Comparison of ENCODE assay signal across 11 cellular contexts in the genomic region with DNA sequence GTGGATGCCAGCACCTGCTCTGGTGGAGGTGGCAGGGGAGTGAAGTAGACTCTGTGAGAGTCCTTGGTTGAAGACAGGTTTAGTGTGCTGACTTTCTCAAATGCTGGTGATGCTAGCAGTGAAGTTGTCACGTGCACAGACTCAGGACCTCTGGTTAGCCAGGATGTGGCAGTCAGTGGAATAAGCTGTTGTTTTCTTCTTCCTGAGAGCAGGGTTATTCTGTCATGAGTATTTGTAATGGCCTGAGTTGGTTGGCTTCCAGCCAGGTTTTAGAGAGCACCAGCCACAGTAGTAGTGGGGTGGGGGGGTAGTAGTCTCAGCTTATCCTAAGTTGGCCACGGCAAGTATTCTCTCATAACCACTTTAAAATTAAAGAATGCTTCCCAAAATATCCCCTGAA.
DNase-seq lines count a peak whose midpoint lies in the region; ATAC-seq and TF ChIP-seq lines count a peak whose summit lies in the region.
"Had no signal": no experiment of that assay in that cellular context is flagged by ENCODE, and none has a peak within 500 bp of the region (broad histone marks: within the 10 kb centered on the region; RNA-seq: fewer than 3 reads in every experiment).

No MANE protein-coding gene starts in this region.

- H3K4me1 Mint-ChIP-seq in T-helper 2 cell treated with Interferon-gamma antibody and Interleukin-4, amounts not matched to agents 5 μg/mL and 100 μg/mL, for 36 hours (ENCODE audit: low read depth), result peaks cover 10% of the 10 kb centered on the region

- peak overlapping the region; percentile 36 for H3K4me3 Mint-ChIP-seq in T-helper 2 cell treated with Interferon-gamma antibody and Interleukin-4, amounts not matched to agents 5 μg/mL and 100 μg/mL, for 36 hours
- H3K4me3 Mint-ChIP-seq: brain had no signal

- no peaks in the 10 kb centered on the region for H3K36me3 ChIP-seq in HEK293 (ENCODE audit: control insufficient read depth in 2 of 2, insufficient read depth in 1 of 2, low read length in 2 of 2)
- H3K36me3 ChIP-seq: left ventricle myocardium inferior had no signal

- no peak overlapping the region for H3K4me3 ChIP-seq in HEK293 (ENCODE audit: low read depth, low read length)
- H3K4me3 ChIP-seq: left ventricle myocardium inferior had no signal

- H3K36me3 Mint-ChIP-seq in T-helper 2 cell treated with Interferon-gamma antibody and Interleukin-4, amounts not matched to agents 5 μg/mL and 100 μg/mL, for 36 hours (ENCODE audit: low read depth), result peaks cover 2% of the 10 kb centered on the region
- H3K36me3 Mint-ChIP-seq: brain had no signal

- peak overlapping the region; percentile 37 for H3K27ac Mint-ChIP-seq in T-helper 2 cell treated with Interferon-gamma antibody and Interleukin-4, amounts not matched to agents 5 μg/mL and 100 μg/mL, for 36 hours
- H3K27ac Mint-ChIP-seq: brain had no signal

- POLR2A ChIA-PET in HEK293 (lab: Yijun Ruan, JAX), result no interaction called here

- no peak for ATAC-seq in GM21825 (IDR thresholded peaks at IDR 0.05; ENCODE audit: unreplicated experiment)
- ATAC-seq in HG03460 (IDR thresholded peaks at IDR 0.05; ENCODE audit: unreplicated experiment), result no peak
- no peak for ATAC-seq in GM18498 (IDR thresholded peaks at IDR 0.05; ENCODE audit: unreplicated experiment)

- DNase-seq in NCI-H2107 (lab: John Stamatoyannopoulos, UW) (peak; percentile 5), NCI-H2107 treated with DMSO at 0.1 percent for 48 hours (lab: John Stamatoyannopoulos, UW; ENCODE audit: unreplicated experiment) (no peak), kidney tubule cell (ENCODE audit: low spot score) (peak; percentile 27)
- DNase-seq in T-helper 2 cell treated with Interferon-gamma antibody and Interleukin-4, amounts not matched to agents 5 μg/mL and 100 μg/mL, for 36 hours (ENCODE audit: low spot score), result no peak
- DNase-seq: left ventricle myocardium inferior had no signal

- H3K4me1 ChIP-seq in HEK293 (ENCODE audit: control insufficient read depth, insufficient read depth, low read length), result peaks cover 4% of the 10 kb centered on the region; the same call in 1 of the 2 replicates
- H3K4me1 ChIP-seq: parathyroid adenoma had no signal

- no peaks in the 10 kb centered on the region for H3K9me3 ChIP-seq in HEK293 (ENCODE audit: control insufficient read depth, insufficient read depth, low read depth, low read length)
- H3K9me3 ChIP-seq: left ventricle myocardium inferior had no signal

- TF ChIP-seq CTCF in HEK293 (tag by site-specific recombination; IDR thresholded peaks at IDR 0.05), result no peak

- no peak overlapping the region for H3K27ac ChIP-seq in HEK293 (ENCODE audit: extremely low read depth, low read depth, low read length)
- H3K27ac ChIP-seq: left ventricle myocardium inferior, parathyroid adenoma had no signal

- CTCF ChIA-PET in HEK293 (lab: Yijun Ruan, JAX), result no interaction called here

- H3K9me3 Mint-ChIP-seq in T-helper 2 cell treated with Interferon-gamma antibody and Interleukin-4, amounts not matched to agents 5 μg/mL and 100 μg/mL, for 36 hours, result no peaks in the 10 kb centered on the region

- peaks cover 1% of the 10 kb centered on the region for H3K27me3 Mint-ChIP-seq in T-helper 2 cell treated with Interferon-gamma antibody and Interleukin-4, amounts not matched to agents 5 μg/mL and 100 μg/mL, for 36 hours (ENCODE audit: low read depth)

TF ChIP-seq in HEK293, 187 proteins besides CTCF, POLR2A, EP300 and RAD21:
- TF ChIP-seq ZNF660 (tag by site-specific recombination; IDR thresholded peaks at IDR 0.05), result 0 out of 2 replicates have a peak, but pooled peaks have one; percentile 35
- TF ChIP-seq, protein P1, sequence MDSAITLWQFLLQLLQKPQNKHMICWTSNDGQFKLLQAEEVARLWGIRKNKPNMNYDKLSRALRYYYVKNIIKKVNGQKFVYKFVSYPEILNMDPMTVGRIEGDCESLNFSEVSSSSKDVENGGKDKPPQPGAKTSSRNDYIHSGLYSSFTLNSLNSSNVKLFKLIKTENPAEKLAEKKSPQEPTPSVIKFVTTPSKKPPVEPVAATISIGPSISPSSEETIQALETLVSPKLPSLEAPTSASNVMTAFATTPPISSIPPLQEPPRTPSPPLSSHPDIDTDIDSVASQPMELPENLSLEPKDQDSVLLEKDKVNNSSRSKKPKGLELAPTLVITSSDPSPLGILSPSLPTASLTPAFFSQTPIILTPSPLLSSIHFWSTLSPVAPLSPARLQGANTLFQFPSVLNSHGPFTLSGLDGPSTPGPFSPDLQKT (IDR thresholded peaks at IDR 0.05; ENCODE audit: borderline replicate concordance, low read depth, low read length), result no peak
TF ChIP-seq in HEK293: peak in this region for 1.

Comparison
In these comparisons a context has a peak if more than half of its experiments do, and no peak if none do; other contexts are left out.
1. DNase-seq: peak in NCI-H2107 (single experiment) and kidney tubule cell (single experiment); none in NCI-H2107 treated with DMSO at 0.1 percent for 48 hours (single experiment) and T-helper 2 cell treated with Interferon-gamma antibody and Interleukin-4, amounts not matched to agents 5 μg/mL and 100 μg/mL, for 36 hours (single experiment).